ENCODE assay signal across 12 cellular contexts in genomic region chr19:10417598-10418280, GRCh38.
DNase-seq lines count a peak whose midpoint lies in the region; TF ChIP-seq lines count a peak whose summit lies in the region.
"Had no signal": no experiment of that assay in that cellular context is flagged by ENCODE, and none has a peak within 500 bp of the region (broad histone marks: within the 10 kb centered on the region; RNA-seq: fewer than 3 reads in every experiment).

No MANE protein-coding gene starts in this region.

- H3K36me3 ChIP-seq in Loucy (ENCODE audit: insufficient read depth, low read length): no peaks in the 10 kb centered on the region

- H3K27ac Mint-ChIP-seq in nephron progenitor cell: no peak overlapping the region

- H4K20me1 ChIP-seq in Loucy (ENCODE audit: insufficient read depth, low read length, poor library complexity, severe bottlenecking): no peaks in the 10 kb centered on the region

- no peak overlapping the region for H2AFZ ChIP-seq in Loucy (ENCODE audit: low read length)

- peak overlapping the region; percentile 72 for H3K4me3 Mint-ChIP-seq in nephron progenitor cell

- peaks cover 86% of the 10 kb centered on the region for H3K27me3 Mint-ChIP-seq in nephron progenitor cell (ENCODE audit: low read depth, poor library complexity)

- peaks cover 45% of the 10 kb centered on the region for H3K4me1 Mint-ChIP-seq in nephron progenitor cell

- peaks cover 14% of the 10 kb centered on the region for H3K9me3 Mint-ChIP-seq in nephron progenitor cell

- TF ChIP-seq CTCF in Loucy (conservative IDR thresholded peaks at IDR 0.05; ENCODE audit: low read length): no peak
- TF ChIP-seq CTCF in nephron progenitor cell (IDR thresholded peaks at IDR 0.05): no peak

- no peaks in the 10 kb centered on the region for H3K79me2 ChIP-seq in Loucy (ENCODE audit: insufficient read depth, low read length)

- no peak overlapping the region for H3K9ac ChIP-seq in Loucy (ENCODE audit: low read depth, low read length, poor library complexity, severe bottlenecking)

- H3K4me1 ChIP-seq in Loucy (ENCODE audit: insufficient read depth, low read length, poor library complexity, severe bottlenecking): peaks cover 12% of the 10 kb centered on the region

- peaks cover 3% of the 10 kb centered on the region; the same call in 1 of the 2 replicates for H3K9me3 ChIP-seq in Loucy (ENCODE audit: insufficient read depth, low read depth, low read length)

- no peaks in the 10 kb centered on the region for H3K36me3 Mint-ChIP-seq in nephron progenitor cell (ENCODE audit: low read depth)

- H3K4me2 ChIP-seq in Loucy (ENCODE audit: low read depth, low read length, poor library complexity, severe bottlenecking): peak overlapping the region; percentile 87

- peak; percentile 17 for DNase-seq in NCI-H1105 treated with DMSO at 0.1 percent for 48 hours (lab: John Stamatoyannopoulos, UW)
- DNase-seq in NCI-H1105 (lab: John Stamatoyannopoulos, UW): no peak
- peak; percentile 27 for DNase-seq in astrocyte of the hippocampus (ENCODE audit: low read depth, low spot score)
- peak; percentile 61 for DNase-seq in nephron progenitor cell
- DNase-seq in T-helper 9 cell: no peak
- DNase-seq in HPDE6-E6E7 (ENCODE audit: extremely low spot score): no peak
- DNase-seq in stimulated activated naive CD4-positive, alpha-beta T cell treated with Interleukin-2 at 50 U/mL for 16 hours (lab: John Stamatoyannopoulos, UW): no peak
- DNase-seq: ACHN; activated CD4-positive, alpha-beta T cell treated with anti-CD3 and anti-CD28 coated beads for 48 hours; stimulated activated CD4-positive, alpha-beta T cell treated with anti-CD3 and anti-CD28 coated beads, Interleukin-15, amount 100 ng/mL, for 24 hours had no signal

- no peak overlapping the region for H3K4me3 ChIP-seq in Loucy (ENCODE audit: low read length, poor library complexity, severe bottlenecking)
- H3K4me3 ChIP-seq: lung had no signal

- no peaks in the 10 kb centered on the region for H3K27me3 ChIP-seq in Loucy (ENCODE audit: insufficient read depth, low read length, poor library complexity, severe bottlenecking)

- no peaks in the 10 kb centered on the region for H3K9me2 ChIP-seq in Loucy (replicated peaks; ENCODE audit: low read depth, low read length)

- H3F3A ChIP-seq in Loucy (ENCODE audit: low read depth): no peaks in the 10 kb centered on the region

Comparison
In these comparisons a context has a peak if more than half of its experiments do, and no peak if none do; other contexts are left out.
1. DNase-seq: peak in NCI-H1105 treated with DMSO at 0.1 percent for 48 hours (single experiment), astrocyte of the hippocampus (single experiment) and nephron progenitor cell (single experiment); none in NCI-H1105 (single experiment), T-helper 9 cell (single experiment), HPDE6-E6E7 (single experiment) and stimulated activated naive CD4-positive, alpha-beta T cell treated with Interleukin-2 at 50 U/mL for 16 hours (single experiment).